ENCODE assay signal across 26 cellular contexts in the genomic region with DNA sequence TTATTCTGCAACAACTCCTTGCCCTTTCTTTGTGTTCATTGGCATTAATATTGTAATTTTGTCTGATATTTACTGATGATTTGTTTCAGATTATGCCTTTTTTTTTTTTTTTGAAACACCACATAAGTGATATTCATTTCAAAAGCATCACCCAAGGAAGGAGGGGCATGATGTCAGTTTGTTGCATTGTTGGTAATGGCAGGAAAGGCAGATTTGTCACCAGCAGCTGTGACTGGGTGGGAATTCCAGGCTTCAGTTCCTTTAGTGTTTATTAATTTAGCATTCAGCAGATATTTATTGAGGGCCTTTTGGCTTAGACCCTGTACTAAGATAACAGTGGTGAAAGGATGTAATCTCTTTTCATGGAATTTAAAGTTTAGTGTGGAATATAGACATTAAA. TPM values are rescaled to one million over a fixed set of nuclear protein-coding genes. Genes with fewer than 3 reads are reported as not detected.
"Had no signal": no experiment of that assay in that cellular context is flagged by ENCODE, and none has a peak within 500 bp of the region (broad histone marks: within the 10 kb centered on the region; RNA-seq: fewer than 3 reads in every experiment).

No MANE protein-coding gene starts in this region.

- H3K4me3 ChIP-seq: gastroesophageal sphincter, hepatocyte, right lobe of liver, skin epidermis, testis had no signal

- H3K27ac ChIP-seq: gastroesophageal sphincter, hepatocyte, right lobe of liver, skin epidermis, testis had no signal

- H3K4me2 ChIP-seq: hepatocyte had no signal

- H2AFZ ChIP-seq: hepatocyte had no signal

- ATAC-seq: gastroesophageal sphincter; left colon; natural killer cell; right lobe of liver; stimulated activated naive CD8-positive, alpha-beta T cell treated with anti-CD3 and anti-CD28 coated beads, Interleukin-15, Interleukin-2, amounts not matched to agents 100 U/mL and 50 U/mL, for 24 hours; WTC11 had no signal

- H3K27me3 Mint-ChIP-seq: activated CD4-positive, alpha-beta memory T cell treated with anti-CD3 and anti-CD28 coated beads, Interleukin-2, amount 10 ng/mL, durations not matched to agents 7 days and 5 days; activated CD4-positive, alpha-beta T cell treated with anti-CD3 and anti-CD28 coated beads, Interleukin-2, amount 10 ng/mL, durations not matched to agents 7 days and 5 days; activated naive CD4-positive, alpha-beta T cell treated with anti-CD3 and anti-CD28 coated beads, Interleukin-2, amount 10 ng/mL, durations not matched to agents 7 days and 5 days; activated naive CD8-positive, alpha-beta T cell treated with anti-CD3 and anti-CD28 coated beads, Interleukin-2, amount 10 ng/mL, durations not matched to agents 7 days and 5 days; central memory CD8-positive, alpha-beta T cell; dendritic cell treated with granulocyte-macrophage colony-stimulating factor and Interleukin-4, amounts not matched to agents 40 ng/mL and 50 ng/mL, for 4 days; memory B cell had no signal

- DNase-seq: activated CD4-positive, alpha-beta memory T cell treated with anti-CD3 and anti-CD28 coated beads, Interleukin-2, amount 10 ng/mL, durations not matched to agents 7 days and 5 days; activated CD4-positive, alpha-beta T cell treated with anti-CD3 and anti-CD28 coated beads for 1 hour; activated CD4-positive, alpha-beta T cell treated with anti-CD3 and anti-CD28 coated beads, Interleukin-2, amount 10 ng/mL, durations not matched to agents 7 days and 5 days; activated CD8-positive, alpha-beta memory T cell treated with anti-CD3 and anti-CD28 coated beads, Interleukin-2, amount 50 U/mL, for 48 hours; activated effector memory CD4-positive, alpha-beta T cell treated with Interleukin-2 at 50 U/mL for 16 hours; activated naive CD4-positive, alpha-beta T cell treated with anti-CD3 and anti-CD28 coated beads, Interleukin-2, amount 10 ng/mL, durations not matched to agents 7 days and 5 days; activated naive CD8-positive, alpha-beta T cell treated with anti-CD3 and anti-CD28 coated beads, Interleukin-2, amount 10 ng/mL, durations not matched to agents 7 days and 5 days; effector CD4-positive, alpha-beta T cell; left colon; midbrain; natural killer cell; right lobe of liver; stimulated activated CD4-positive, alpha-beta T cell treated with anti-CD3 and anti-CD28 coated beads, Interleukin-12 subunit alpha, Interleukin-12 subunit beta, amount 100 ng/mL, for 4 hours; stimulated activated CD4-positive, alpha-beta T cell treated with anti-CD3 and anti-CD28 coated beads, Interleukin-4, amount 100 ng/mL, for 1 hour; stimulated activated naive CD8-positive, alpha-beta T cell treated with anti-CD3 and anti-CD28 coated beads, Interleukin-15, Interleukin-2, amounts not matched to agents 100 U/mL and 50 U/mL, for 24 hours; T-helper 2 cell; testis; trophoblast cell had no signal

- H3K9me3 ChIP-seq: gastroesophageal sphincter, right lobe of liver, testis had no signal

- H3K4me1 ChIP-seq: gastroesophageal sphincter, right lobe of liver, testis had no signal

- H3K27me3 ChIP-seq: gastroesophageal sphincter, hepatocyte, right lobe of liver, testis had no signal

- H3K4me1 Mint-ChIP-seq: activated CD4-positive, alpha-beta memory T cell treated with anti-CD3 and anti-CD28 coated beads, Interleukin-2, amount 10 ng/mL, durations not matched to agents 7 days and 5 days; activated CD4-positive, alpha-beta T cell treated with anti-CD3 and anti-CD28 coated beads, Interleukin-2, amount 10 ng/mL, durations not matched to agents 7 days and 5 days; activated naive CD4-positive, alpha-beta T cell treated with anti-CD3 and anti-CD28 coated beads, Interleukin-2, amount 10 ng/mL, durations not matched to agents 7 days and 5 days; activated naive CD8-positive, alpha-beta T cell treated with anti-CD3 and anti-CD28 coated beads, Interleukin-2, amount 10 ng/mL, durations not matched to agents 7 days and 5 days; memory B cell; WTC11 had no signal

- H3K27ac Mint-ChIP-seq: activated CD4-positive, alpha-beta memory T cell treated with anti-CD3 and anti-CD28 coated beads, Interleukin-2, amount 10 ng/mL, durations not matched to agents 7 days and 5 days; activated CD4-positive, alpha-beta T cell treated with anti-CD3 and anti-CD28 coated beads, Interleukin-2, amount 10 ng/mL, durations not matched to agents 7 days and 5 days; activated naive CD4-positive, alpha-beta T cell treated with anti-CD3 and anti-CD28 coated beads, Interleukin-2, amount 10 ng/mL, durations not matched to agents 7 days and 5 days; activated naive CD8-positive, alpha-beta T cell treated with anti-CD3 and anti-CD28 coated beads, Interleukin-2, amount 10 ng/mL, durations not matched to agents 7 days and 5 days; dendritic cell treated with granulocyte-macrophage colony-stimulating factor and Interleukin-4, amounts not matched to agents 40 ng/mL and 50 ng/mL, for 4 days; memory B cell; natural killer cell; WTC11 had no signal

- H3K9me3 Mint-ChIP-seq: activated CD4-positive, alpha-beta memory T cell treated with anti-CD3 and anti-CD28 coated beads, Interleukin-2, amount 10 ng/mL, durations not matched to agents 7 days and 5 days; activated CD4-positive, alpha-beta T cell treated with anti-CD3 and anti-CD28 coated beads, Interleukin-2, amount 10 ng/mL, durations not matched to agents 7 days and 5 days; activated naive CD4-positive, alpha-beta T cell treated with anti-CD3 and anti-CD28 coated beads, Interleukin-2, amount 10 ng/mL, durations not matched to agents 7 days and 5 days; activated naive CD8-positive, alpha-beta T cell treated with anti-CD3 and anti-CD28 coated beads, Interleukin-2, amount 10 ng/mL, durations not matched to agents 7 days and 5 days; central memory CD8-positive, alpha-beta T cell; dendritic cell treated with granulocyte-macrophage colony-stimulating factor and Interleukin-4, amounts not matched to agents 40 ng/mL and 50 ng/mL, for 4 days; memory B cell; natural killer cell had no signal

- H3K4me3 Mint-ChIP-seq: activated CD4-positive, alpha-beta memory T cell treated with anti-CD3 and anti-CD28 coated beads, Interleukin-2, amount 10 ng/mL, durations not matched to agents 7 days and 5 days; activated CD4-positive, alpha-beta T cell treated with anti-CD3 and anti-CD28 coated beads, Interleukin-2, amount 10 ng/mL, durations not matched to agents 7 days and 5 days; activated naive CD4-positive, alpha-beta T cell treated with anti-CD3 and anti-CD28 coated beads, Interleukin-2, amount 10 ng/mL, durations not matched to agents 7 days and 5 days; activated naive CD8-positive, alpha-beta T cell treated with anti-CD3 and anti-CD28 coated beads, Interleukin-2, amount 10 ng/mL, durations not matched to agents 7 days and 5 days; central memory CD8-positive, alpha-beta T cell; dendritic cell treated with granulocyte-macrophage colony-stimulating factor and Interleukin-4, amounts not matched to agents 40 ng/mL and 50 ng/mL, for 4 days; memory B cell; natural killer cell; WTC11 had no signal

RNA-seq across cellular contexts. Expression of a gene that starts 53.2 kb away (rescaled TPM):
- total RNA-seq: activated CD4-positive, alpha-beta memory T cell treated with anti-CD3 and anti-CD28 coated beads, Interleukin-2, amount 10 ng/mL, durations not matched to agents 7 days and 5 days; activated CD4-positive, alpha-beta T cell treated with anti-CD3 and anti-CD28 coated beads, Interleukin-2, amount 10 ng/mL, durations not matched to agents 7 days and 5 days; activated naive CD8-positive, alpha-beta T cell treated with anti-CD3 and anti-CD28 coated beads, Interleukin-2, amount 10 ng/mL, durations not matched to agents 7 days and 5 days; osteocyte had no signal
